Comparison of ENCODE assay signal across 19 cellular contexts in genomic region chr5:675111-675875, GRCh38. TPM values are rescaled to one million over a fixed set of nuclear protein-coding genes. Genes with fewer than 3 reads are reported as not detected.
A peak's percentile ranks its signal among the peaks of the same experiment; 100 is the strongest.
DNase-seq lines count a peak whose midpoint lies in the region; ATAC-seq and TF ChIP-seq lines count a peak whose summit lies in the region.
"Had no signal": no experiment of that assay in that cellular context is flagged by ENCODE, and none has a peak within 500 bp of the region (broad histone marks: within the 10 kb centered on the region; RNA-seq: fewer than 3 reads in every experiment).

No MANE protein-coding gene starts in this region.

- no peak for ATAC-seq in activated T-cell treated with anti-CD3 and anti-CD28 coated beads, Interleukin-2, amount 50 U/mL, for 4 hours
- no peak for ATAC-seq in GM19395 (IDR thresholded peaks at IDR 0.05; ENCODE audit: unreplicated experiment)
- ATAC-seq: left colon, mucosa of descending colon had no signal

- DNase-seq in activated T-cell treated with anti-CD3 and anti-CD28 coated beads, Interleukin-2, amount 50 U/mL, for 4 hours = peak; percentile 2
- no peak for DNase-seq in activated T-cell treated with anti-CD3 and anti-CD28 coated beads for 4 hours
- no peak for DNase-seq in caudate nucleus (lab: John Stamatoyannopoulos, UW)
- no peak for DNase-seq in substantia nigra (lab: John Stamatoyannopoulos, UW)
- no peak for DNase-seq in GM19240 (ENCODE audit: insufficient read length, low spot score)
- DNase-seq in GM10266 (ENCODE audit: extremely low spot score) = no peak
- DNase-seq: activated CD4-positive, alpha-beta memory T cell treated with anti-CD3 and anti-CD28 coated beads for 36 hours; dermis blood vessel endothelial cell; foreskin fibroblast; left colon; mucosa of descending colon; NCI-H1105 treated with DMSO at 0.1 percent for 48 hours; NCI-H526 treated with DMSO at 0.1 percent for 48 hours had no signal

- peak overlapping the region; percentile 99 for H3K27ac ChIP-seq in caudate nucleus (ENCODE audit: low read depth, low read length)
- peak overlapping the region; percentile 98 for H3K27ac ChIP-seq in layer of hippocampus (ENCODE audit: low read depth, low read length)
- peak overlapping the region; percentile 100 for H3K27ac ChIP-seq in substantia nigra (ENCODE audit: low read depth, low read length, poor library complexity, severe bottlenecking)
- H3K27ac ChIP-seq: neutrophil had no signal

- H3K4me1 Mint-ChIP-seq in activated T-cell treated with anti-CD3 and anti-CD28 coated beads, Interleukin-2, amount 50 U/mL, for 4 hours (ENCODE audit: low read depth) = peaks cover 13% of the 10 kb centered on the region

- H3K9me3 Mint-ChIP-seq in activated T-cell treated with anti-CD3 and anti-CD28 coated beads, Interleukin-2, amount 50 U/mL, for 4 hours = no peaks in the 10 kb centered on the region
- H3K9me3 Mint-ChIP-seq: activated CD4-positive, alpha-beta memory T cell treated with anti-CD3 and anti-CD28 coated beads for 36 hours; stimulated activated naive CD8-positive, alpha-beta T cell treated with anti-CD3 and anti-CD28 coated beads, Interleukin-15, Interleukin-2, amounts not matched to agents 100 ng/mL and 50 ng/mL, for 24 hours had no signal

- H3K27me3 Mint-ChIP-seq in activated T-cell treated with anti-CD3 and anti-CD28 coated beads, Interleukin-2, amount 50 U/mL, for 4 hours (ENCODE audit: low read depth) = peaks cover 3% of the 10 kb centered on the region
- H3K27me3 Mint-ChIP-seq: brain; stimulated activated naive CD8-positive, alpha-beta T cell treated with anti-CD3 and anti-CD28 coated beads, Interleukin-15, Interleukin-2, amounts not matched to agents 100 ng/mL and 50 ng/mL, for 24 hours had no signal

- no peak overlapping the region for H3K4me3 Mint-ChIP-seq in activated T-cell treated with anti-CD3 and anti-CD28 coated beads, Interleukin-2, amount 50 U/mL, for 4 hours
- H3K4me3 Mint-ChIP-seq: activated CD4-positive, alpha-beta memory T cell treated with anti-CD3 and anti-CD28 coated beads for 36 hours; activated naive CD8-positive, alpha-beta T cell; brain; stimulated activated naive CD8-positive, alpha-beta T cell treated with anti-CD3 and anti-CD28 coated beads, Interleukin-15, Interleukin-2, amounts not matched to agents 100 ng/mL and 50 ng/mL, for 24 hours had no signal

- TF ChIP-seq CTCF in GM10266 (IDR thresholded peaks at IDR 0.05; ENCODE audit: control insufficient read depth, insufficient read depth, low read depth, missing control alignments) = no peak

- H3K36me3 Mint-ChIP-seq in activated T-cell treated with anti-CD3 and anti-CD28 coated beads, Interleukin-2, amount 50 U/mL, for 4 hours (ENCODE audit: insufficient read depth) = no peaks in the 10 kb centered on the region
- H3K36me3 Mint-ChIP-seq: activated CD4-positive, alpha-beta memory T cell treated with anti-CD3 and anti-CD28 coated beads for 36 hours; activated naive CD8-positive, alpha-beta T cell; brain had no signal

- H3K27me3 ChIP-seq in layer of hippocampus (ENCODE audit: control insufficient read depth, insufficient read depth, low read length) = no peaks in the 10 kb centered on the region

RNA-seq across cellular contexts. Expression of gene TPPP, which starts 17.9 kb away (rescaled TPM):
- total RNA-seq in activated T-cell treated with anti-CD3 and anti-CD28 coated beads, Interleukin-2, amount 50 U/mL, for 4 hours = under 1 TPM; 0.08 to 0.19 (median 0.08) TPM
